In genomic region chr7:89104748-89105685, GRCh38 we compare ENCODE assay signal across 17 cellular contexts.
A peak's percentile ranks its signal among the peaks of the same experiment; 100 is the strongest.
DNase-seq lines count a peak whose midpoint lies in the region; ATAC-seq and TF ChIP-seq lines count a peak whose summit lies in the region.
"Had no signal": no experiment of that assay in that cellular context is flagged by ENCODE, and none has a peak within 500 bp of the region (broad histone marks: within the 10 kb centered on the region; RNA-seq: fewer than 3 reads in every experiment).

No MANE protein-coding gene starts in this region.

- TF ChIP-seq CTCF in SK-N-SH (IDR thresholded peaks at IDR 0.05), result no peak

- H3K36me3 ChIP-seq in SK-N-SH (replicated peaks in 1 of 2; ENCODE audit: control insufficient read depth in 1 of 2, insufficient read depth in 2 of 2, low read length in 1 of 2), result no peaks in the 10 kb centered on the region
- 0 out of 2 replicates have a peak, but pooled peaks cover 2% of the 10 kb centered on the region for H3K36me3 ChIP-seq in SJCRH30

- in situ Hi-C loops in G401 (cut with HindIII; ENCODE audit: low sequenced_read_pairs), result no loop called here

- no peak for TF ChIP-seq EP300 in SK-N-SH (IDR thresholded peaks at IDR 0.05; ENCODE audit: borderline replicate concordance in 1 of 2, low read depth in 1 of 2, low read length in 1 of 2)

- no peak overlapping the region for H3K9ac ChIP-seq in SK-N-SH

- WGBS in SK-N-SH (ENCODE audit: low lambda C conversion rate), result 21% methylated on average over 6 of the region's 6 CpGs

- H3K27ac ChIP-seq in SK-N-SH (ENCODE audit: low read depth in 2 of 2, low read length in 1 of 2) (no peak overlapping the region), SJCRH30 (peak overlapping the region; percentile 71)

- H3K4me1 ChIP-seq in SK-N-SH (ENCODE audit: control insufficient read depth in 1 of 2, insufficient read depth in 2 of 2, low read depth in 1 of 2, low read length in 1 of 2) (no peaks in the 10 kb centered on the region), SJCRH30 (peaks cover 17% of the 10 kb centered on the region)

- no peaks in the 10 kb centered on the region for H4K20me1 ChIP-seq in SK-N-SH (ENCODE audit: insufficient read depth)

- H3K79me2 ChIP-seq in SK-N-SH (ENCODE audit: insufficient read depth), result no peaks in the 10 kb centered on the region

- CTCF ChIA-PET in SK-N-SH (lab: Yijun Ruan, JAX), result no interaction called here

- no peak overlapping the region for H3K4me2 ChIP-seq in SK-N-SH

- H3K4me3 ChIP-seq in SK-N-SH (ENCODE audit: low read depth in 2 of 2, low read length in 1 of 2) (no peak overlapping the region), SJCRH30 (no peak overlapping the region)
- H3K4me3 ChIP-seq: K562 had no signal

- H3K9me2 ChIP-seq in SK-N-SH, result no peaks in the 10 kb centered on the region

- no peaks in the 10 kb centered on the region for H3K9me3 ChIP-seq in SK-N-SH
- no peaks in the 10 kb centered on the region for H3K9me3 ChIP-seq in SJCRH30 (replicated peaks)

- no peaks in the 10 kb centered on the region for H3K27me3 ChIP-seq in SK-N-SH (ENCODE audit: insufficient read depth)
- H3K27me3 ChIP-seq in SJCRH30, result no peaks in the 10 kb centered on the region

- H3F3A ChIP-seq in SK-N-SH (replicated peaks; ENCODE audit: insufficient read depth), result no peaks in the 10 kb centered on the region

- no peak for TF ChIP-seq RAD21 in SK-N-SH (IDR thresholded peaks at IDR 0.05; ENCODE audit: low read length)

- DNase-seq in SK-N-SH (no peak), SJCRH30 (peak; percentile 65 to 68), fibroblast of peridontal ligament (ENCODE audit: extremely low read depth) (peak; percentile 1), HK-2 (ENCODE audit: unreplicated experiment) (no peak), G401 (ENCODE audit: low spot score) (no peak), inferior parietal cortex (ENCODE audit: extremely low spot score) (no peak)
- DNase-seq: CD4-positive, alpha-beta T cell; DND-41; NCI-H1048; NCI-H146; NCI-H2081 treated with DMSO at 0.1 percent for 48 hours; NCI-H226; NCI-H69 had no signal

- no peak overlapping the region for H2AFZ ChIP-seq in SK-N-SH (ENCODE audit: low read depth)

- no peak for ATAC-seq in SK-N-SH treated with all-trans-retinoic acid at 6 μM for 48 hours
- ATAC-seq in GM21825 (IDR thresholded peaks at IDR 0.05; ENCODE audit: unreplicated experiment), result no peak
- ATAC-seq: HCT116, K562 had no signal

- POLR2A ChIA-PET in SK-N-SH (lab: Yijun Ruan, JAX), result no interaction called here

TF ChIP-seq in SK-N-SH, 30 proteins besides CTCF, POLR2A, EP300 and RAD21:
- TF ChIP-seq USF1 (IDR thresholded peaks at IDR 0.05; ENCODE audit: borderline replicate concordance, low read depth) (0 out of 2 replicates have a peak, but pooled peaks have one; percentile 9), RFX5 (IDR thresholded peaks at IDR 0.05; ENCODE audit: low read length) (no peak), NRF1 (IDR thresholded peaks at IDR 0.05; ENCODE audit: low read depth, low read length) (no peak), EZH2phosphoT487 (IDR thresholded peaks at IDR 0.05; ENCODE audit: borderline replicate concordance, low read depth) (no peak), MXI1 (IDR thresholded peaks at IDR 0.05; ENCODE audit: low read depth, low read length) (no peak)

TF ChIP-seq in SK-N-SH treated with all-trans-retinoic acid at 6 μM for 48 hours, 23 proteins besides CTCF, POLR2A, EP300 and RAD21:
- TF ChIP-seq OSR1 (CRISPR knock-in tag; IDR thresholded peaks at IDR 0.05) (no peak), POU6F1 (CRISPR knock-in tag; IDR thresholded peaks at IDR 0.05; ENCODE audit: borderline replicate concordance, low read depth) (no peak), BACH2 (CRISPR knock-in tag; IDR thresholded peaks at IDR 0.05; ENCODE audit: borderline replicate concordance) (no peak), PATZ1 (CRISPR knock-in tag; IDR thresholded peaks at IDR 0.05; ENCODE audit: borderline replicate concordance) (no peak), TSHZ2 (CRISPR knock-in tag; IDR thresholded peaks at IDR 0.05) (no peak), ZFP3 (CRISPR knock-in tag; IDR thresholded peaks at IDR 0.05) (no peak), CREB5 (CRISPR knock-in tag; IDR thresholded peaks at IDR 0.05; ENCODE audit: low read depth) (no peak), GLIS3 (CRISPR knock-in tag; IDR thresholded peaks at IDR 0.05) (no peak), ZNF8 (CRISPR knock-in tag; IDR thresholded peaks at IDR 0.05) (no peak), ZNF70 (CRISPR knock-in tag; IDR thresholded peaks at IDR 0.05) (no peak)

Comparison
In these comparisons a context has a peak if more than half of its experiments do, and no peak if none do; other contexts are left out.
1. DNase-seq: peak in SJCRH30 (2 of 2) and fibroblast of peridontal ligament (single experiment); none in SK-N-SH (single experiment), HK-2 (single experiment), G401 (single experiment) and inferior parietal cortex (single experiment).